9 cellular contexts compared by ENCODE assay signal in genomic region chr2:222960126-222960525, GRCh38.
A peak's percentile ranks its signal among the peaks of the same experiment; 100 is the strongest.
DNase-seq lines count a peak whose midpoint lies in the region; ATAC-seq lines count a peak whose summit lies in the region.
"Had no signal": no experiment of that assay in that cellular context is flagged by ENCODE, and none has a peak within 500 bp of the region (broad histone marks: within the 10 kb centered on the region; RNA-seq: fewer than 3 reads in every experiment).

No MANE protein-coding gene starts in this region.

- peak overlapping the region in 1 of 2 experiments; percentile 60 for H3K18ac ChIP-seq in mesenchymal stem cell (ENCODE audit: low read depth in 1 of 2, low read length in 2 of 2)

- H3K14ac ChIP-seq in mesenchymal stem cell (ENCODE audit: low read length in 2 of 2), result peak overlapping the region in 1 of 2 experiments; percentile 90

- no peaks in the 10 kb centered on the region for H3K4me1 Mint-ChIP-seq in activated naive CD4-positive, alpha-beta T cell treated with anti-CD3 and anti-CD28 coated beads, Interleukin-2, amount 10 ng/mL, durations not matched to agents 7 days and 5 days

- H3K9me3 Mint-ChIP-seq in activated naive CD4-positive, alpha-beta T cell treated with anti-CD3 and anti-CD28 coated beads, Interleukin-2, amount 10 ng/mL, durations not matched to agents 7 days and 5 days, result no peaks in the 10 kb centered on the region

- peak overlapping the region; percentile 37 for H3K27ac ChIP-seq in mesenchymal stem cell (ENCODE audit: low read length, poor library complexity, severe bottlenecking)

- no peak overlapping the region for H2BK15ac ChIP-seq in mesenchymal stem cell (ENCODE audit: low read depth, poor library complexity, severe bottlenecking)

- H3K9me3 ChIP-seq in mesenchymal stem cell (ENCODE audit: control insufficient read depth, low read length), result no peaks in the 10 kb centered on the region

- no peak overlapping the region for H4K8ac ChIP-seq in mesenchymal stem cell (ENCODE audit: low read length)

- no peak overlapping the region for H3K27ac Mint-ChIP-seq in activated naive CD4-positive, alpha-beta T cell treated with anti-CD3 and anti-CD28 coated beads, Interleukin-2, amount 10 ng/mL, durations not matched to agents 7 days and 5 days

- no peak overlapping the region for H2BK5ac ChIP-seq in mesenchymal stem cell (ENCODE audit: low read depth, low read length, poor library complexity, severe bottlenecking)

- H2AK5ac ChIP-seq in mesenchymal stem cell (ENCODE audit: low read length, severe bottlenecking), result peak overlapping the region; percentile 34

- H2BK12ac ChIP-seq in mesenchymal stem cell (ENCODE audit: low read length in 2 of 2), result peak overlapping the region; percentile 28 to 31

- CTCF ChIA-PET in activated naive CD4-positive, alpha-beta T cell treated with anti-CD3 and anti-CD28 coated beads, Interleukin-2, amount 10 ng/mL, durations not matched to agents 7 days and 5 days (lab: Charles Lee), result no interaction called here

- H3K36me3 ChIP-seq in mesenchymal stem cell (ENCODE audit: control insufficient read depth in 1 of 2, insufficient read depth in 2 of 2, low read depth in 1 of 2, low read length in 2 of 2), result no peaks in the 10 kb centered on the region

- H3K27me3 ChIP-seq in mesenchymal stem cell (ENCODE audit: control insufficient read depth in 1 of 2, insufficient read depth in 1 of 2, low read length in 2 of 2), result no peaks in the 10 kb centered on the region

- H3K4ac ChIP-seq in mesenchymal stem cell (ENCODE audit: low read depth in 1 of 2, low read length in 2 of 2), result peak overlapping the region in 1 of 2 experiments; percentile 62

- no peak overlapping the region for H3K4me3 ChIP-seq in mesenchymal stem cell (ENCODE audit: insufficient read depth in 1 of 2, low read depth in 1 of 2, low read length in 2 of 2)

- 85% methylated on average over 6 of the region's 6 CpGs for WGBS in mesenchymal stem cell

- no peak overlapping the region for H2BK120ac ChIP-seq in mesenchymal stem cell (ENCODE audit: low read depth, low read length)

- no peak overlapping the region for H3K23ac ChIP-seq in mesenchymal stem cell (ENCODE audit: low read length in 2 of 2)

- no peaks in the 10 kb centered on the region for H3K36me3 Mint-ChIP-seq in activated naive CD4-positive, alpha-beta T cell treated with anti-CD3 and anti-CD28 coated beads, Interleukin-2, amount 10 ng/mL, durations not matched to agents 7 days and 5 days

- no peak overlapping the region for H3K9ac ChIP-seq in mesenchymal stem cell (ENCODE audit: low read length)

- peaks cover 6% of the 10 kb centered on the region for H3K4me1 ChIP-seq in mesenchymal stem cell (ENCODE audit: control insufficient read depth, insufficient read depth, low read depth, low read length)

- no peaks in the 10 kb centered on the region for H3K79me1 ChIP-seq in mesenchymal stem cell (replicated peaks; ENCODE audit: low read length, poor library complexity, severe bottlenecking)

- peaks cover 22% of the 10 kb centered on the region for H3K27me3 Mint-ChIP-seq in activated naive CD4-positive, alpha-beta T cell treated with anti-CD3 and anti-CD28 coated beads, Interleukin-2, amount 10 ng/mL, durations not matched to agents 7 days and 5 days

- H2AFZ ChIP-seq in mesenchymal stem cell (ENCODE audit: low read depth, low read length), result no peak overlapping the region

- DNase-seq in NCI-H226, result peak; percentile 26
- DNase-seq in mesenchymal stem cell, result no peak
- no peak for DNase-seq in OCI-M2 (lab: John Stamatoyannopoulos, UW; ENCODE audit: unreplicated experiment)
- no peak for DNase-seq in cerebellar nuclear complex (lab: John Stamatoyannopoulos, UW)
- DNase-seq in inferior parietal cortex (ENCODE audit: extremely low spot score), result no peak
- DNase-seq in activated naive CD4-positive, alpha-beta T cell treated with anti-CD3 and anti-CD28 coated beads, Interleukin-2, amount 10 ng/mL, durations not matched to agents 7 days and 5 days, result no peak
- DNase-seq: GF-D8 had no signal

- no peak overlapping the region for H3K4me2 ChIP-seq in mesenchymal stem cell (ENCODE audit: low read length, poor library complexity, severe bottlenecking)

- no peak overlapping the region for H4K91ac ChIP-seq in mesenchymal stem cell (ENCODE audit: low read length)

- no peak overlapping the region for H3K4me3 Mint-ChIP-seq in activated naive CD4-positive, alpha-beta T cell treated with anti-CD3 and anti-CD28 coated beads, Interleukin-2, amount 10 ng/mL, durations not matched to agents 7 days and 5 days

- ATAC-seq in GM18867 (IDR thresholded peaks at IDR 0.05; ENCODE audit: unreplicated experiment) (peak; percentile 57), HG02571 (IDR thresholded peaks at IDR 0.05; ENCODE audit: unreplicated experiment) (peak; percentile 91)
